ENCODE assay signal across 18 cellular contexts in genomic region chr10:72800741-72801092, GRCh38.
"Had no signal": no experiment of that assay in that cellular context is flagged by ENCODE, and none has a peak within 500 bp of the region (broad histone marks: within the 10 kb centered on the region; RNA-seq: fewer than 3 reads in every experiment).

No MANE protein-coding gene starts in this region.

- ATAC-seq: activated naive CD4-positive, alpha-beta T cell treated with anti-CD3 and anti-CD28 coated beads, Interleukin-2, amount 50 U/mL, for 72 hours; activated T-cell treated with anti-CD3 and anti-CD28 coated beads, Interleukin-2, amount 50 U/mL, for 72 hours; body of pancreas; left cardiac atrium; lower lobe of right lung had no signal

- DNase-seq: activated CD4-positive, alpha-beta T cell treated with anti-CD3 and anti-CD28 coated beads for 4 hours; activated CD8-positive, alpha-beta memory T cell treated with anti-CD3 and anti-CD28 coated beads, Interleukin-2, amount 50 U/mL, for 48 hours; activated gamma-delta T cell; activated T-cell treated with anti-CD3 and anti-CD28 coated beads, Interleukin-2, amount 50 U/mL, for 72 hours; amniotic stem cell; body of pancreas; caudate nucleus; heart left ventricle; left cardiac atrium; lower lobe of right lung; posterior cingulate gyrus; stimulated activated CD4-positive, alpha-beta T cell treated with anti-CD3 and anti-CD28 coated beads, Interleukin-2, amount 100 ng/mL, for 48 hours; tibial artery; uterus had no signal

- H3K27ac ChIP-seq: body of pancreas, lower lobe of right lung, tibial artery had no signal

- H3K27me3 ChIP-seq: body of pancreas, heart left ventricle, tibial artery, uterus had no signal

- H3K9me3 Mint-ChIP-seq: T-helper 1 cell treated with Interleukin-12 subunit alpha and Interleukin-12 subunit beta and Interleukin-4 antibody, amounts not matched to agents 30 μg/mL and 1 μg/mL, for 36 hours had no signal

- H3K36me3 ChIP-seq: heart left ventricle, lower lobe of right lung, tibial artery, uterus had no signal

- H3K4me3 Mint-ChIP-seq: activated T-cell treated with anti-CD3 and anti-CD28 coated beads, Interleukin-2, amount 50 U/mL, for 72 hours; T-helper 1 cell treated with Interleukin-12 subunit alpha and Interleukin-12 subunit beta and Interleukin-4 antibody, amounts not matched to agents 30 μg/mL and 1 μg/mL, for 36 hours had no signal

- FAIRE-seq: colon, frontal cortex had no signal

- H3K9me3 ChIP-seq: body of pancreas, heart left ventricle, lower lobe of right lung, tibial artery, uterus had no signal

- H3K4me3 ChIP-seq: body of pancreas, heart left ventricle, lower lobe of right lung, tibial artery, uterus had no signal

- H3K36me3 Mint-ChIP-seq: activated naive CD4-positive, alpha-beta T cell treated with anti-CD3 and anti-CD28 coated beads, Interleukin-2, amount 50 U/mL, for 72 hours had no signal

- H3K4me1 ChIP-seq: lower lobe of right lung had no signal

- H3K27ac Mint-ChIP-seq: activated naive CD4-positive, alpha-beta T cell treated with anti-CD3 and anti-CD28 coated beads, Interleukin-2, amount 50 U/mL, for 72 hours; T-helper 1 cell treated with Interleukin-12 subunit alpha and Interleukin-12 subunit beta and Interleukin-4 antibody, amounts not matched to agents 30 μg/mL and 1 μg/mL, for 36 hours had no signal
